In genomic region chr3:4351164-4351855, GRCh38 we compare ENCODE assay signal across 8 cellular contexts. TPM values are rescaled to one million over a fixed set of nuclear protein-coding genes. Genes with fewer than 3 reads are reported as not detected.
DNase-seq lines count a peak whose midpoint lies in the region; ATAC-seq and TF ChIP-seq lines count a peak whose summit lies in the region.

No MANE protein-coding gene starts in this region.

- CTCF ChIA-PET in activated CD4-positive, alpha-beta memory T cell treated with anti-CD3 and anti-CD28 coated beads, Interleukin-2, amount 10 ng/mL, durations not matched to agents 7 days and 5 days (lab: Charles Lee): interaction anchor here (0.7 to 4.5 kb wide), 63 partner anchors 9 to 727 kb away, joined by 3 to 91 read pairs (median 4); partner anchors contain the start of genes ITPR1 and SUMF1

- peaks cover 20% of the 10 kb centered on the region for H3K4me1 Mint-ChIP-seq in activated CD4-positive, alpha-beta memory T cell treated with anti-CD3 and anti-CD28 coated beads, Interleukin-2, amount 10 ng/mL, durations not matched to agents 7 days and 5 days

- H3K27ac ChIP-seq in right atrium auricular region: peak overlapping the region; percentile 70 to 72

- H3K4me1 ChIP-seq in right atrium auricular region: peaks cover 0 to 11% of the 10 kb centered on the region in 2 donors

- peak overlapping the region; percentile 72 for H3K4me3 Mint-ChIP-seq in activated CD4-positive, alpha-beta memory T cell treated with anti-CD3 and anti-CD28 coated beads, Interleukin-2, amount 10 ng/mL, durations not matched to agents 7 days and 5 days

- peak overlapping the region; percentile 65 for H3K27ac Mint-ChIP-seq in activated CD4-positive, alpha-beta memory T cell treated with anti-CD3 and anti-CD28 coated beads, Interleukin-2, amount 10 ng/mL, durations not matched to agents 7 days and 5 days

- TF ChIP-seq CTCF in right atrium auricular region (IDR thresholded peaks at IDR 0.05): peak; percentile 2 to 39

- no peaks in the 10 kb centered on the region for H3K27me3 Mint-ChIP-seq in activated CD4-positive, alpha-beta memory T cell treated with anti-CD3 and anti-CD28 coated beads, Interleukin-2, amount 10 ng/mL, durations not matched to agents 7 days and 5 days

- no peaks in the 10 kb centered on the region for H3K27me3 ChIP-seq in right atrium auricular region

- no peaks in the 10 kb centered on the region for H3K36me3 ChIP-seq in right atrium auricular region

- ATAC-seq in GM18868 (IDR thresholded peaks at IDR 0.05; ENCODE audit: unreplicated experiment) (peak; percentile 30), HG03103 (IDR thresholded peaks at IDR 0.05; ENCODE audit: low read depth, unreplicated experiment) (peak; percentile 38)

- no peaks in the 10 kb centered on the region for H3K36me3 Mint-ChIP-seq in activated CD4-positive, alpha-beta memory T cell treated with anti-CD3 and anti-CD28 coated beads, Interleukin-2, amount 10 ng/mL, durations not matched to agents 7 days and 5 days (ENCODE audit: low read depth)

- no peaks in the 10 kb centered on the region for H3K9me3 Mint-ChIP-seq in activated CD4-positive, alpha-beta memory T cell treated with anti-CD3 and anti-CD28 coated beads, Interleukin-2, amount 10 ng/mL, durations not matched to agents 7 days and 5 days

- POLR2A ChIA-PET in activated CD4-positive, alpha-beta memory T cell treated with anti-CD3 and anti-CD28 coated beads, Interleukin-2, amount 10 ng/mL, durations not matched to agents 7 days and 5 days (lab: Charles Lee): interaction anchor here (0.9 to 2.5 kb wide), 10 partner anchors 47 to 282 kb away, joined by 3 to 38 read pairs (median 4); partner anchors contain the start of genes ITPR1 and SUMF1

- no peaks in the 10 kb centered on the region for H3K9me3 ChIP-seq in right atrium auricular region

- peak; percentile 23 for DNase-seq in activated CD4-positive, alpha-beta memory T cell treated with anti-CD3 and anti-CD28 coated beads, Interleukin-2, amount 10 ng/mL, durations not matched to agents 7 days and 5 days
- no peak for DNase-seq in right atrium auricular region (ENCODE audit: low spot score)
- DNase-seq in stimulated activated CD8-positive, alpha-beta memory T cell treated with anti-CD3 and anti-CD28 coated beads, Interleukin-7, amount 100 ng/mL, for 4 hours (ENCODE audit: low read depth in 2 of 2): peak; percentile 2 to 35
- DNase-seq in GDM1 (lab: John Stamatoyannopoulos, UW): no peak
- DNase-seq in NCI-H345 (lab: John Stamatoyannopoulos, UW): no peak
- DNase-seq in nucleus accumbens (lab: John Stamatoyannopoulos, UW): no peak

- H3K4me3 ChIP-seq in right atrium auricular region: peak overlapping the region in 1 of 2 donors; percentile 34

RNA-seq across cellular contexts. Expression of gene SETMAR, which starts 48.1 kb away (rescaled TPM):
- total RNA-seq in activated CD4-positive, alpha-beta memory T cell treated with anti-CD3 and anti-CD28 coated beads, Interleukin-2, amount 10 ng/mL, durations not matched to agents 7 days and 5 days: 1 to 10 TPM; 5.2 to 6.2 TPM
- total RNA-seq in right atrium auricular region: 10 to 100 TPM; 13.5 to 18.5 TPM

Comparison
In these comparisons a context has a peak if more than half of its experiments do, and no peak if none do; other contexts are left out.
1. DNase-seq: peak in activated CD4-positive, alpha-beta memory T cell treated with anti-CD3 and anti-CD28 coated beads, Interleukin-2, amount 10 ng/mL, durations not matched to agents 7 days and 5 days (single experiment) and stimulated activated CD8-positive, alpha-beta memory T cell treated with anti-CD3 and anti-CD28 coated beads, Interleukin-7, amount 100 ng/mL, for 4 hours (2 of 2); none in right atrium auricular region (single experiment), GDM1 (single experiment), NCI-H345 (single experiment) and nucleus accumbens (0 of 56).